1 cellular context compared by ENCODE assay signal in the genomic region with DNA sequence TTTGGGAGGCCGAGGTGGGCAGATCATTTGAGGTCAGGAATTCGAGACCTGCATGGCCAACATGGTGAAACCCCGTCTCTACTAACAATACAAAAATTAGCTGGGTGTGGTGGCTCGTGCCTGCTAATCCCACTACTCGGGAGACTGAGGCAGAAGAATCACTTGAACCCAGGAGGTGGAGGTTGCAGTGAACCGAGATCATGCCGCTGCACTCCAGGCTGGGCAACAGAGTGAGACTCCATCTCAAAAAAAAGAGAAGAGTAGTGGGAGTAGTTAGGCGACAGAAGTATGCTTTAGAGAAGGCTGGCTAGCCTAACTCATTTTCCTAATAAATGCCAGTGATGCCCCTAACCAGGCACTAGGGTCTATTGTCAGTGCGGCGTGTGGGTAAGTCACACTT. TPM values are rescaled to one million over a fixed set of nuclear protein-coding genes. Genes with fewer than 3 reads are reported as not detected.
"Had no signal": no experiment of that assay in that cellular context is flagged by ENCODE, and none has a peak within 500 bp of the region (broad histone marks: within the 10 kb centered on the region; RNA-seq: fewer than 3 reads in every experiment).

No MANE protein-coding gene starts in this region.

RNA-seq across cellular contexts. Expression of a gene that starts 51.9 kb away (rescaled TPM):
- total RNA-seq: activated naive CD8-positive, alpha-beta T cell treated with anti-CD3 and anti-CD28 coated beads, Interleukin-2, amount 10 ng/mL, durations not matched to agents 7 days and 5 days had no signal
